In the genomic region with DNA sequence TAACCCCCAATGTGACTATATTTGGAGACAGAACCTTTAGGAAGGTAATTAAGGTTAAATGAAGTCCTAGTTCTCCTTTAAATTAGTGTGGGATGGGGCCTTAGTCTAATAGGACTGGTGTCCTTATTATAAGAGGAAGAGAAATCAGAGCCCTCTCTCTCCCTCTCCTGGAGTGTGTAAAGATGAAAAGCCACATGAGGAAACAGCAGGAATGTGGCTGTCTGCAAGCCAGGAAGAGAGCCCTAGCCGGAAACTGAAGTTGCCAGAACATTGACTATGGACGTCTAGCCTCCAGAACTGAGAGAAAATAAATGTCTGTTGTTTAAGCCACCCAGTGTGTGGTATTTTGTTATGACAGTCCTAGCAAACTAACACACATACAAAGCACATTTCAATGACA, we compare ENCODE assay signal across 27 cellular contexts.
DNase-seq lines count a peak whose midpoint lies in the region; ATAC-seq and TF ChIP-seq lines count a peak whose summit lies in the region.
"Had no signal": no experiment of that assay in that cellular context is flagged by ENCODE, and none has a peak within 500 bp of the region (broad histone marks: within the 10 kb centered on the region; RNA-seq: fewer than 3 reads in every experiment).

No MANE protein-coding gene starts in this region.

- no peaks in the 10 kb centered on the region for H3K27me3 ChIP-seq in PC-3 (ENCODE audit: low read length)
- H3K27me3 ChIP-seq in CD4-positive, alpha-beta T cell (ENCODE audit: control insufficient read depth, insufficient read depth, low read length), result no peaks in the 10 kb centered on the region
- H3K27me3 ChIP-seq: upper lobe of left lung had no signal

- H3K27ac Mint-ChIP-seq in CD4-positive, alpha-beta T cell, result no peak overlapping the region
- H3K27ac Mint-ChIP-seq: activated naive CD8-positive, alpha-beta T cell treated with anti-CD3 and anti-CD28 coated beads, Interleukin-2, amount 50 U/mL, for 24 hours; CD4-positive, CD25-positive, alpha-beta regulatory T cell; nephron progenitor cell; T-helper 1 cell treated with Interleukin-12 subunit alpha and Interleukin-12 subunit beta and Interleukin-4 antibody, amounts not matched to agents 30 μg/mL and 1 μg/mL, for 36 hours had no signal

- H3K36me3 ChIP-seq in PC-3 (ENCODE audit: low read depth, low read length), result no peaks in the 10 kb centered on the region
- H3K36me3 ChIP-seq: upper lobe of left lung had no signal

- H3K4me2 ChIP-seq in PC-3 (ENCODE audit: low read length), result no peak overlapping the region

- no peaks in the 10 kb centered on the region for H3K9me3 Mint-ChIP-seq in CD4-positive, alpha-beta T cell
- H3K9me3 Mint-ChIP-seq: activated naive CD8-positive, alpha-beta T cell treated with anti-CD3 and anti-CD28 coated beads, Interleukin-2, amount 50 U/mL, for 24 hours; CD4-positive, CD25-positive, alpha-beta regulatory T cell; nephron progenitor cell; T-helper 1 cell treated with Interleukin-12 subunit alpha and Interleukin-12 subunit beta and Interleukin-4 antibody, amounts not matched to agents 30 μg/mL and 1 μg/mL, for 36 hours had no signal

- H3K9me2 ChIP-seq in PC-3 (replicated peaks; ENCODE audit: low read length), result no peaks in the 10 kb centered on the region

- no peaks in the 10 kb centered on the region for H3K4me1 Mint-ChIP-seq in CD4-positive, alpha-beta T cell (ENCODE audit: low read depth)
- H3K4me1 Mint-ChIP-seq: activated naive CD8-positive, alpha-beta T cell treated with anti-CD3 and anti-CD28 coated beads, Interleukin-2, amount 50 U/mL, for 24 hours; CD4-positive, CD25-positive, alpha-beta regulatory T cell; nephron progenitor cell had no signal

- no peaks in the 10 kb centered on the region for H3F3A ChIP-seq in PC-3 (ENCODE audit: low read length, unreplicated experiment)

- peak; percentile 15 for DNase-seq in ELR (ENCODE audit: low read depth)
- DNase-seq in amniotic epithelial cell (ENCODE audit: low read depth), result peak; percentile 51
- peak; percentile 62 for DNase-seq in fibroblast of gingiva (ENCODE audit: low read depth)
- DNase-seq in pons (ENCODE audit: low spot score), result peak; percentile 24
- DNase-seq in ureter (ENCODE audit: low spot score), result no peak
- DNase-seq in ACHN, result no peak
- no peak for DNase-seq in PC-3
- no peak for DNase-seq in CD4-positive, alpha-beta T cell
- DNase-seq: activated CD4-positive, alpha-beta T cell treated with anti-CD3 and anti-CD28 coated beads, Interleukin-2, amount 50 U/mL, for 48 hours; activated naive CD8-positive, alpha-beta T cell treated with anti-CD3 and anti-CD28 coated beads, Interleukin-2, amount 50 U/mL, for 24 hours; activated T-cell treated with anti-CD3 and anti-CD28 coated beads, Interleukin-2, amount 50 U/mL, for 48 hours; CD4-positive, CD25-positive, alpha-beta regulatory T cell; H7; kidney glomerular epithelial cell; NCI-H1105 treated with DMSO at 0.1 percent for 48 hours; NCI-H2029; NCI-H526; nephron progenitor cell; NK-92 treated with Interleukin-12 subunit alpha and Interleukin-12 subunit beta, amount 100 ng/mL, for 24 hours; retina; stimulated activated naive CD4-positive, alpha-beta T cell; upper lobe of left lung had no signal

- intact Hi-C loops in PC-3 (cut with micrococcal nuclease), result no loop called here
- intact Hi-C loops in CD4-positive, alpha-beta T cell (cut with DNase I, micrococcal nuclease), result no loop called here

- H3K9ac ChIP-seq in PC-3 (ENCODE audit: low read length), result no peak overlapping the region

- BruUV-seq in PC-3 (replicated peaks; lab: Mats Ljungman, UMichigan), result no TSS peak

- no peaks in the 10 kb centered on the region for H3K36me3 Mint-ChIP-seq in CD4-positive, alpha-beta T cell (ENCODE audit: low read depth)
- H3K36me3 Mint-ChIP-seq: CD4-positive, CD25-positive, alpha-beta regulatory T cell had no signal

- no peaks in the 10 kb centered on the region for H4K20me1 ChIP-seq in PC-3 (ENCODE audit: low read length)

- in situ Hi-C loops in ACHN (cut with HindIII; ENCODE audit: low pct_ligation_motif_present, low pct_unique_long_range_greater_than_20kb, low sequenced_read_pairs), result no loop called here

- no peaks in the 10 kb centered on the region for H3K27me3 Mint-ChIP-seq in CD4-positive, alpha-beta T cell
- H3K27me3 Mint-ChIP-seq: activated naive CD8-positive, alpha-beta T cell treated with anti-CD3 and anti-CD28 coated beads, Interleukin-2, amount 50 U/mL, for 24 hours; CD4-positive, CD25-positive, alpha-beta regulatory T cell had no signal

- POLR2A ChIA-PET in PC-3 (lab: Charles Lee; ENCODE audit: unreplicated experiment), result no interaction called here
- POLR2A ChIA-PET in CD4-positive, alpha-beta T cell (lab: Charles Lee), result no interaction called here

- TF ChIP-seq CTCF in PC-3 (conservative IDR thresholded peaks at IDR 0.05; ENCODE audit: low read depth, low read length), result no peak
- no peak for TF ChIP-seq CTCF in CD4-positive, alpha-beta T cell (IDR thresholded peaks at IDR 0.05)

- H3K27ac ChIP-seq in PC-3 (ENCODE audit: low read length), result no peak overlapping the region
- no peak overlapping the region for H3K27ac ChIP-seq in CD4-positive, alpha-beta T cell (ENCODE audit: low read depth, low read length)
- H3K27ac ChIP-seq: upper lobe of left lung had no signal

- H3K4me3 Mint-ChIP-seq in CD4-positive, alpha-beta T cell, result no peak overlapping the region
- H3K4me3 Mint-ChIP-seq: activated naive CD8-positive, alpha-beta T cell treated with anti-CD3 and anti-CD28 coated beads, Interleukin-2, amount 50 U/mL, for 24 hours; CD4-positive, CD25-positive, alpha-beta regulatory T cell; nephron progenitor cell; T-helper 1 cell treated with Interleukin-12 subunit alpha and Interleukin-12 subunit beta and Interleukin-4 antibody, amounts not matched to agents 30 μg/mL and 1 μg/mL, for 36 hours had no signal

- H3K79me2 ChIP-seq in PC-3 (ENCODE audit: low read length), result no peaks in the 10 kb centered on the region

- no peaks in the 10 kb centered on the region for H3K9me3 ChIP-seq in PC-3 (ENCODE audit: low read length)
- no peaks in the 10 kb centered on the region for H3K9me3 ChIP-seq in CD4-positive, alpha-beta T cell (ENCODE audit: control insufficient read depth, low read length)
- H3K9me3 ChIP-seq: upper lobe of left lung had no signal

- H3K4me1 ChIP-seq in PC-3 (ENCODE audit: insufficient read depth, low read length), result no peaks in the 10 kb centered on the region
- H3K4me1 ChIP-seq: upper lobe of left lung had no signal

- CTCF ChIA-PET in PC-3 (lab: Charles Lee), result no interaction called here
- CTCF ChIA-PET in CD4-positive, alpha-beta T cell (lab: Charles Lee), result no interaction called here

- H2AFZ ChIP-seq in PC-3 (ENCODE audit: low read length), result no peak overlapping the region

- no peak overlapping the region for H3K4me3 ChIP-seq in PC-3 (ENCODE audit: low read length)
- H3K4me3 ChIP-seq: GM12878, K562, skin epidermis, upper lobe of left lung had no signal

- no peak for ATAC-seq in PC-3
- no peak for ATAC-seq in CD4-positive, alpha-beta T cell (ENCODE audit: poor library complexity)
- ATAC-seq: activated naive CD8-positive, alpha-beta T cell treated with anti-CD3 and anti-CD28 coated beads, Interleukin-2, amount 50 U/mL, for 24 hours; GM12878; K562; SK-N-SH treated with all-trans-retinoic acid at 6 μM for 48 hours had no signal

Comparison
In these comparisons a context has a peak if more than half of its experiments do, and no peak if none do; other contexts are left out.
1. DNase-seq: peak in ELR (single experiment), amniotic epithelial cell (single experiment), fibroblast of gingiva (single experiment) and pons (single experiment); none in ureter (single experiment), ACHN (single experiment), PC-3 (single experiment) and CD4-positive, alpha-beta T cell (0 of 10).